ENCODE assay signal across 12 cellular contexts in the genomic region with DNA sequence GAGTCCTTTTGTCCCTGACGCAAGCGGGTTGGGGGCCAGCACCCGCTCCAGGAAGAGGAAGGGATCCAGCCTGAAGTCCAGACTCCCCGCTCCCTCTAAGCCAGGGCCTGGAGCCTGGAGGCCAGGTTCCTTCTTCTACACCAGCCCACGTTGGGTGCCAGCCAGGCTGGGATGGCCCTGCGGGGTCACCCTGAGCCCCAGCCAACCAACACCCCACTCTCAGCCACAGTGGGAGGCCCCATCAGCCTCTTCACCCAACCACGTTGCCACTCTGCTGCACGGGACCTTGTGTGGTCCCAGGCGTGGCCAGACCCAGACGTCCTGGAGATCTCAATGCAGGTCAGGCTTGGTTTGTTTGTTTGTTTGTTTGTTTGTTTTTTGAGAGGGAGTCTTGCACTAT. TPM values are rescaled to one million over a fixed set of nuclear protein-coding genes. Genes with fewer than 3 reads are reported as not detected.
DNase-seq lines count a peak whose midpoint lies in the region; ATAC-seq, FAIRE-seq and TF ChIP-seq lines count a peak whose summit lies in the region.
"Had no signal": no experiment of that assay in that cellular context is flagged by ENCODE, and none has a peak within 500 bp of the region (broad histone marks: within the 10 kb centered on the region; RNA-seq: fewer than 3 reads in every experiment).

No MANE protein-coding gene starts in this region.

- 65% methylated on average over 10 of the region's 10 CpGs for WGBS in right cardiac atrium
- 67 to 75% (median 71%) methylated on average over 9 to 10 of the region's 10 CpGs for WGBS in small intestine, 3 donors

- H3K4me3 ChIP-seq in right cardiac atrium (ENCODE audit: low read length) (no peak overlapping the region), small intestine (ENCODE audit: low read depth in 1 of 2, low read length in 2 of 2) (no peak overlapping the region)
- H3K4me3 ChIP-seq: body of pancreas, MG63, pancreas had no signal

- no peak for DNase-seq in activated T-cell treated with anti-CD3 and anti-CD28 coated beads, Interleukin-2, amount 50 U/mL, for 24 hours
- DNase-seq in activated T-cell treated with anti-CD3 and anti-CD28 coated beads, Interleukin-2, amount 50 U/mL, for 1 hour, result no peak
- DNase-seq in T-helper 17 cell, result peak in 2 of 3 donors; percentile 38 to 41
- peak; percentile 65 to 89 (median 88) for DNase-seq in right cardiac atrium
- DNase-seq in substantia nigra (lab: John Stamatoyannopoulos, UW), result no peak
- DNase-seq in small intestine, result no peak
- no peak for DNase-seq in NCI-H82 treated with DMSO at 0.1 percent for 48 hours (lab: John Stamatoyannopoulos, UW; ENCODE audit: unreplicated experiment)
- DNase-seq in foreskin keratinocyte, result no peak
- DNase-seq: MG63 had no signal

- no peaks in the 10 kb centered on the region for H3K36me3 Mint-ChIP-seq in activated T-cell treated with anti-CD3 and anti-CD28 coated beads, Interleukin-2, amount 50 U/mL, for 24 hours (ENCODE audit: low read depth)
- H3K36me3 Mint-ChIP-seq in T-helper 17 cell (ENCODE audit: low read depth), result no peaks in the 10 kb centered on the region

- no peaks in the 10 kb centered on the region for H3K36me3 ChIP-seq in small intestine (ENCODE audit: control insufficient read depth in 2 of 2, insufficient read depth in 2 of 2, low read length in 2 of 2)
- H3K36me3 ChIP-seq: MG63, pancreas had no signal

- intact Hi-C loops in right cardiac atrium (cut with DNase I), result loop anchor here in 1 of 4 donors (10.0 kb wide), 1 partner anchor 88 kb away; a partner anchor contains a TSS

- no peak overlapping the region for H3K27ac ChIP-seq in right cardiac atrium (ENCODE audit: low read length)
- peak overlapping the region; percentile 99 for H3K27ac ChIP-seq in substantia nigra (ENCODE audit: low read depth, low read length, poor library complexity, severe bottlenecking)
- no peak overlapping the region for H3K27ac ChIP-seq in small intestine (ENCODE audit: low read depth in 1 of 2, low read length in 1 of 2)
- H3K27ac ChIP-seq in foreskin keratinocyte, result no peak overlapping the region

- H3K4me1 ChIP-seq in right cardiac atrium (ENCODE audit: control insufficient read depth, insufficient read depth, low read length) (no peaks in the 10 kb centered on the region), small intestine (ENCODE audit: control insufficient read depth in 2 of 2, insufficient read depth in 1 of 2, low read depth in 1 of 2, low read length in 1 of 2) (no peaks in the 10 kb centered on the region), foreskin keratinocyte (no peaks in the 10 kb centered on the region)

- H3K27ac Mint-ChIP-seq in activated T-cell treated with anti-CD3 and anti-CD28 coated beads, Interleukin-2, amount 50 U/mL, for 24 hours, result no peak overlapping the region
- H3K27ac Mint-ChIP-seq in T-helper 17 cell, result peak overlapping the region; percentile 62

- peaks cover 54% of the 10 kb centered on the region for H3K4me1 Mint-ChIP-seq in activated T-cell treated with anti-CD3 and anti-CD28 coated beads, Interleukin-2, amount 50 U/mL, for 24 hours (ENCODE audit: low read depth)
- H3K4me1 Mint-ChIP-seq in T-helper 17 cell, result peaks cover 35% of the 10 kb centered on the region

- H3K27me3 ChIP-seq in right cardiac atrium (ENCODE audit: control insufficient read depth, insufficient read depth), result no peaks in the 10 kb centered on the region
- H3K27me3 ChIP-seq in small intestine (ENCODE audit: control insufficient read depth in 2 of 2, insufficient read depth in 2 of 2, low read length in 2 of 2), result no peaks in the 10 kb centered on the region
- H3K27me3 ChIP-seq in foreskin keratinocyte, result peaks cover 18% of the 10 kb centered on the region
- H3K27me3 ChIP-seq: body of pancreas, MG63, pancreas had no signal

- H3K4me3 Mint-ChIP-seq in activated T-cell treated with anti-CD3 and anti-CD28 coated beads, Interleukin-2, amount 50 U/mL, for 24 hours, result peak overlapping the region; percentile 36
- H3K4me3 Mint-ChIP-seq in T-helper 17 cell, result peak overlapping the region; percentile 79

- FAIRE-seq in small intestine (lab: Jason Lieb, UNC), result no peak
- FAIRE-seq: pancreas had no signal

- H3K9me3 ChIP-seq in T-helper 17 cell (ENCODE audit: control insufficient read depth, low read length, poor library complexity, severe bottlenecking) (no peaks in the 10 kb centered on the region), right cardiac atrium (ENCODE audit: control insufficient read depth, low read length) (no peaks in the 10 kb centered on the region), small intestine (ENCODE audit: control insufficient read depth, low read depth) (no peaks in the 10 kb centered on the region)
- H3K9me3 ChIP-seq: body of pancreas, MG63, pancreas had no signal

- no peaks in the 10 kb centered on the region for H3K9me3 Mint-ChIP-seq in activated T-cell treated with anti-CD3 and anti-CD28 coated beads, Interleukin-2, amount 50 U/mL, for 24 hours

- ATAC-seq in T-helper 17 cell (peak; percentile 35), right cardiac atrium (peak; percentile 3 to 5), foreskin keratinocyte (no peak)
- ATAC-seq: body of pancreas had no signal

- no peaks in the 10 kb centered on the region for H3K27me3 Mint-ChIP-seq in activated T-cell treated with anti-CD3 and anti-CD28 coated beads, Interleukin-2, amount 50 U/mL, for 24 hours
- no peaks in the 10 kb centered on the region for H3K27me3 Mint-ChIP-seq in T-helper 17 cell

- TF ChIP-seq CTCF in foreskin keratinocyte (conservative IDR thresholded peaks at IDR 0.05), result no peak

RNA-seq across cellular contexts. Expression of a gene that starts 1.0 kb away (rescaled TPM):
- total RNA-seq in T-helper 17 cell (10 to 100 TPM in 1 of 2 donors, 1 to 10 TPM in 1; 7.7 to 10.6 TPM), right cardiac atrium (under 1 TPM in 3 of 4 donors, not detected in 1; 0.09 to 0.24 (median 0.20) TPM), foreskin keratinocyte (not detected in 2 replicates)
- polyA plus RNA-seq in right cardiac atrium (0.07 TPM), small intestine (under 1 TPM in 1 of 3 donors, not detected in 2; 0.09 TPM), foreskin keratinocyte (not detected in 2 replicates)
- total RNA-seq: body of pancreas had no signal

RNA-seq across cellular contexts. Expression of a gene that starts 4.9 kb away (rescaled TPM):
- total RNA-seq in T-helper 17 cell (100 to 1,000 TPM; 120 to 131 TPM), right cardiac atrium (10 to 100 TPM; 32.2 to 42.4 (median 39.3) TPM), foreskin keratinocyte (1.2 TPM in 2 replicates)
- polyA plus RNA-seq in right cardiac atrium (40.4 TPM), small intestine (10 to 100 TPM in 1 of 3 donors, 1 to 10 TPM in 2; 3.4 to 11.2 (median 6.5) TPM), foreskin keratinocyte (1.1 and 1.5 TPM in 2 replicates)

RNA-seq across cellular contexts. Expression of a gene that starts 13.1 kb away (rescaled TPM):
- total RNA-seq in T-helper 17 cell (100 to 1,000 TPM; 139 to 202 TPM), right cardiac atrium (10 to 100 TPM; 68.3 to 81.0 (median 71.4) TPM), foreskin keratinocyte (7.3 and 9.0 TPM in 2 replicates)
- polyA plus RNA-seq in right cardiac atrium (69.7 TPM), small intestine (10 to 100 TPM; 18.3 to 84.6 (median 32.7) TPM), foreskin keratinocyte (11.5 and 17.3 TPM in 2 replicates)

RNA-seq across cellular contexts. Expression of a gene that starts 21.0 kb away (rescaled TPM):
- total RNA-seq in T-helper 17 cell (under 1 TPM in 1 of 2 donors, not detected in 1; 0.20 TPM), right cardiac atrium (1 to 10 TPM in 3 of 4 donors, under 1 TPM in 1; 0.92 to 2.9 (median 1.4) TPM), foreskin keratinocyte (0.56 and 0.75 TPM in 2 replicates)
- polyA plus RNA-seq in right cardiac atrium (2.1 TPM), small intestine (10 to 100 TPM in 2 of 3 donors, 1 to 10 TPM in 1; 5.5 to 16.5 (median 11.0) TPM), foreskin keratinocyte (1.4 and 1.6 TPM in 2 replicates)
- total RNA-seq: activated CD8-positive, alpha-beta memory T cell treated with anti-CD3 and anti-CD28 coated beads for 36 hours had no signal

RNA-seq across cellular contexts. Expression of a gene that starts 36.5 kb away (rescaled TPM):
- 1 to 10 TPM; 1.9 to 2.1 TPM for total RNA-seq in T-helper 17 cell
- 1 to 10 TPM; 2.8 to 6.2 (median 4.8) TPM for total RNA-seq in right cardiac atrium
- 6.2 TPM for polyA plus RNA-seq in right cardiac atrium
- polyA plus RNA-seq in small intestine, result 1 to 10 TPM in 2 of 3 donors, not detected in 1; 1.4 to 6.2 TPM
- 0.95 and 1.7 TPM in 2 replicates for total RNA-seq in foreskin keratinocyte
- polyA plus RNA-seq in foreskin keratinocyte, result 1.3 and 2.6 TPM in 2 replicates
- total RNA-seq: activated CD8-positive, alpha-beta memory T cell treated with anti-CD3 and anti-CD28 coated beads for 36 hours had no signal

Comparison
In these comparisons a context has a peak if more than half of its experiments do, and no peak if none do; other contexts are left out.
1. DNase-seq: peak in T-helper 17 cell (2 of 3) and right cardiac atrium (3 of 3); none in activated T-cell treated with anti-CD3 and anti-CD28 coated beads, Interleukin-2, amount 50 U/mL, for 24 hours (single experiment), activated T-cell treated with anti-CD3 and anti-CD28 coated beads, Interleukin-2, amount 50 U/mL, for 1 hour (single experiment), substantia nigra (0 of 49), small intestine (single experiment), NCI-H82 treated with DMSO at 0.1 percent for 48 hours (single experiment) and foreskin keratinocyte (0 of 2).
2. RNA of a gene that starts 4.9 kb away (total RNA-seq): 120 to 131 TPM in T-helper 17 cell and 32.2 to 42.4 TPM in right cardiac atrium; 1.2 TPM in foreskin keratinocyte; every median in the first group is over 10 times any median in the second.